ENCODE assay signal across 11 cellular contexts in the genomic region with DNA sequence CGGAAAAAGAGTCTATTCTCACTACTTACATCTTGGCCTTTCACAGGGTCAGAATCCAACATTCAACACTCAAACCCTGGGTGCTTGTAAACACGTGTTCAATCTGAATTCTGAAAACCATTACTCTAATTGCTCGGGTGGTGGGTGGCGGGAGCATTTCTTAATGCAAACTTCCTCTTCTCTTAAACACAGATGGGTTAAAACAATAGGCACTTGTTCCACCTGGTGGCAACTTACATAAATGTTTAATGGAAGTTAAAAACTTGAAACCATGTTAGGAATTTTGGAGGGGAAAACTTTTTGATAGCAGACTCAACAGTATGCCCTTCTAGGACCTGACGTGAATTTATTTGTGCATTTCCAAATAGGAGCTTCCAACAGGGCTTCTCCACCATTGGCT. TPM values are rescaled to one million over a fixed set of nuclear protein-coding genes. Genes with fewer than 3 reads are reported as not detected.
DNase-seq lines count a peak whose midpoint lies in the region; ATAC-seq and TF ChIP-seq lines count a peak whose summit lies in the region.
"Had no signal": no experiment of that assay in that cellular context is flagged by ENCODE, and none has a peak within 500 bp of the region (broad histone marks: within the 10 kb centered on the region; RNA-seq: fewer than 3 reads in every experiment).

No MANE protein-coding gene starts in this region.

- no peaks in the 10 kb centered on the region for H3K36me3 Mint-ChIP-seq in WTC11

- POLR2A ChIA-PET in WTC11 (lab: Charles Lee), result no interaction called here

- 0 out of 2 replicates have a peak overlapping the region, but pooled peaks have one; percentile 65 for H3K27ac Mint-ChIP-seq in WTC11

- TF ChIP-seq CTCF in WTC11 (IDR thresholded peaks at IDR 0.05), result no peak

- no peaks in the 10 kb centered on the region for H3K9me3 Mint-ChIP-seq in WTC11

- ATAC-seq in WTC11 (no peak), HG03097 (IDR thresholded peaks at IDR 0.05; ENCODE audit: low FRiP score, unreplicated experiment) (no peak)

- H3K4me1 Mint-ChIP-seq in WTC11, result peaks cover 21% of the 10 kb centered on the region

- no peaks in the 10 kb centered on the region for H3K27me3 Mint-ChIP-seq in WTC11 (ENCODE audit: low read depth)

- peak; percentile 42 for DNase-seq in ELR (ENCODE audit: low read depth)
- peak; percentile 88 to 90 for DNase-seq in Kasumi-1 (lab: John Stamatoyannopoulos, UW)
- DNase-seq in WTC11 (ENCODE audit: low spot score), result no peak
- DNase-seq in lung microvascular endothelial cell (ENCODE audit: low read depth in 2 of 2), result peak; percentile 40 to 43
- DNase-seq in hepatic stellate cell (ENCODE audit: low spot score), result no peak
- no peak for DNase-seq in NCI-H2029 treated with DMSO at 0.1 percent for 48 hours (lab: John Stamatoyannopoulos, UW)
- DNase-seq in AG08396 (ENCODE audit: low spot score), result no peak
- DNase-seq: kidney; stimulated activated CD4-positive, alpha-beta T cell treated with anti-CD3 and anti-CD28 coated beads, Interleukin-2, amount 100 ng/mL, for 24 hours had no signal

- H3K4me3 Mint-ChIP-seq in WTC11, result no peak overlapping the region

- CTCF ChIA-PET in WTC11 (lab: Charles Lee), result interaction anchor here (0.9 to 9.0 kb wide), 14 partner anchors 11 to 400 kb away, joined by 3 to 189 read pairs (median 6); partner anchors contain the start of genes CHRNB2 and UBE2Q1

TF ChIP-seq in WTC11, 78 proteins besides CTCF, POLR2A, EP300 and RAD21 (continues in another document):
- TF ChIP-seq RELA (CRISPR knock-in tag; IDR thresholded peaks at IDR 0.05; ENCODE audit: borderline replicate concordance) (no peak), ZNF396 (CRISPR knock-in tag; IDR thresholded peaks at IDR 0.05; ENCODE audit: borderline replicate concordance) (no peak), SOX15 (CRISPR knock-in tag; IDR thresholded peaks at IDR 0.05) (no peak), MYBL2 (CRISPR knock-in tag; IDR thresholded peaks at IDR 0.05) (no peak), ZNF423 (CRISPR knock-in tag; IDR thresholded peaks at IDR 0.05) (no peak), NFATC4 (CRISPR knock-in tag; IDR thresholded peaks at IDR 0.05) (no peak), ATF3 (CRISPR knock-in tag; conservative IDR thresholded peaks at IDR 0.05) (no peak), ZNF532 (CRISPR knock-in tag; IDR thresholded peaks at IDR 0.05; ENCODE audit: borderline replicate concordance) (no peak)
- TF ChIP-seq, protein P1, sequence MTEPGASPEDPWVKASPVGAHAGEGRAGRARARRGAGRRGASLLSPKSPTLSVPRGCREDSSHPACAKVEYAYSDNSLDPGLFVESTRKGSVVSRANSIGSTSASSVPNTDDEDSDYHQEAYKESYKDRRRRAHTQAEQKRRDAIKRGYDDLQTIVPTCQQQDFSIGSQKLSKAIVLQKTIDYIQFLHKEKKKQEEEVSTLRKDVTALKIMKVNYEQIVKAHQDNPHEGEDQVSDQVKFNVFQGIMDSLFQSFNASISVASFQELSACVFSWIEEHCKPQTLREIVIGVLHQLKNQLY (CRISPR knock-in tag; IDR thresholded peaks at IDR 0.05), result no peak
- TF ChIP-seq, protein P2, sequence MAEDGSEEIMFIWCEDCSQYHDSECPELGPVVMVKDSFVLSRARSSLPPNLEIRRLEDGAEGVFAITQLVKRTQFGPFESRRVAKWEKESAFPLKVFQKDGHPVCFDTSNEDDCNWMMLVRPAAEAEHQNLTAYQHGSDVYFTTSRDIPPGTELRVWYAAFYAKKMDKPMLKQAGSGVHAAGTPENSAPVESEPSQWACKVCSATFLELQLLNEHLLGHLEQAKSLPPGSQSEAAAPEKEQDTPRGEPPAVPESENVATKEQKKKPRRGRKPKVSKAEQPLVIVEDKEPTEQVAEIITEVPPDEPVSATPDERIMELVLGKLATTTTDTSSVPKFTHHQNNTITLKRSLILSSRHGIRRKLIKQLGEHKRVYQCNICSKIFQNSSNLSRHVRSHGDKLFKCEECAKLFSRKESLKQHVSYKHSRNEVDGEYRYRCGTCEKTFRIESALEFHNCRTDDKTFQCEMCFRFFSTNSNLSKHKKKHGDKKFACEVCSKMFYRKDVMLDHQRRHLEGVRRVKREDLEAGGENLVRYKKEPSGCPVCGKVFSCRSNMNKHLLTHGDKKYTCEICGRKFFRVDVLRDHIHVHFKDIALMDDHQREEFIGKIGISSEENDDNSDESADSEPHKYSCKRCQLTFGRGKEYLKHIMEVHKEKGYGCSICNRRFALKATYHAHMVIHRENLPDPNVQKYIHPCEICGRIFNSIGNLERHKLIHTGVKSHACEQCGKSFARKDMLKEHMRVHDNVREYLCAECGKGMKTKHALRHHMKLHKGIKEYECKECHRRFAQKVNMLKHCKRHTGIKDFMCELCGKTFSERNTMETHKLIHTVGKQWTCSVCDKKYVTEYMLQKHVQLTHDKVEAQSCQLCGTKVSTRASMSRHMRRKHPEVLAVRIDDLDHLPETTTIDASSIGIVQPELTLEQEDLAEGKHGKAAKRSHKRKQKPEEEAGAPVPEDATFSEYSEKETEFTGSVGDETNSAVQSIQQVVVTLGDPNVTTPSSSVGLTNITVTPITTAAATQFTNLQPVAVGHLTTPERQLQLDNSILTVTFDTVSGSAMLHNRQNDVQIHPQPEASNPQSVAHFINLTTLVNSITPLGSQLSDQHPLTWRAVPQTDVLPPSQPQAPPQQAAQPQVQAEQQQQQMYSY (CRISPR knock-in tag; IDR thresholded peaks at IDR 0.05), result no peak
- TF ChIP-seq, protein P3, sequence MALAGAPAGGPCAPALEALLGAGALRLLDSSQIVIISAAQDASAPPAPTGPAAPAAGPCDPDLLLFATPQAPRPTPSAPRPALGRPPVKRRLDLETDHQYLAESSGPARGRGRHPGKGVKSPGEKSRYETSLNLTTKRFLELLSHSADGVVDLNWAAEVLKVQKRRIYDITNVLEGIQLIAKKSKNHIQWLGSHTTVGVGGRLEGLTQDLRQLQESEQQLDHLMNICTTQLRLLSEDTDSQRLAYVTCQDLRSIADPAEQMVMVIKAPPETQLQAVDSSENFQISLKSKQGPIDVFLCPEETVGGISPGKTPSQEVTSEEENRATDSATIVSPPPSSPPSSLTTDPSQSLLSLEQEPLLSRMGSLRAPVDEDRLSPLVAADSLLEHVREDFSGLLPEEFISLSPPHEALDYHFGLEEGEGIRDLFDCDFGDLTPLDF (CRISPR knock-in tag; IDR thresholded peaks at IDR 0.05), result no peak

RNA-seq across cellular contexts. Expression of gene TDRD10, which starts 23.4 kb away (rescaled TPM):
- total RNA-seq in WTC11 (2021) (0.09 to 0.46 TPM (median 0.25 TPM) in 3 replicates), lung microvascular endothelial cell (3.5 and 5.0 TPM in 2 replicates)
- total RNA-seq: SJCRH30 had no signal

RNA-seq across cellular contexts. Expression of gene SHE, which starts 23.6 kb away (rescaled TPM):
- total RNA-seq in WTC11 (2021), result 0.73 to 1.1 TPM (median 0.79 TPM) in 3 replicates
- 62.3 and 91.7 TPM in 2 replicates for total RNA-seq in lung microvascular endothelial cell

Comparison
In these comparisons a context has a peak if more than half of its experiments do, and no peak if none do; other contexts are left out.
1. DNase-seq: peak in ELR (single experiment), Kasumi-1 (2 of 2) and lung microvascular endothelial cell (2 of 2); none in WTC11 (single experiment), hepatic stellate cell (single experiment), NCI-H2029 treated with DMSO at 0.1 percent for 48 hours (single experiment) and AG08396 (single experiment).
2. RNA of gene SHE, which starts 23.6 kb away (total RNA-seq): 62.3 to 91.7 TPM in lung microvascular endothelial cell; 0.73 to 1.1 TPM in WTC11; every median in the first group is over 10 times any median in the second.